11 cellular contexts compared by ENCODE assay signal in the genomic region with DNA sequence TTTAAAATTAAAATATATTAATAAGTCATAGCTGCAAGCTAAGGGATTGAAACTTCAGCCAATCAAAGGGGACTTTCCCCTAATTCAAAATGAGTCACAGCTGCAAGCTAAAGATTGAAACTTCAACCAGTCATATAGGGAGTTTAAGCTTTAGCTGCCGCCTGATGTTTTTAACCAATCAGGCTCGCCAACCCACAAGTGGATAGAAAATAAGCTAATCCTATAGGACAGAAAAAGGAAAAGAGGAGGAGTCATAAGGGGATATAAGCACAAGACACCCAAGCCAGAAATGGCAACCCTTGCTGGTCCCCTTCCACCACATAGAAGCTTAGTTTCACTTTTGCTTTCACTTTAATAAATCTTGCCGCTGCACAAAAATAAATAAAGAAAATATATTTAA.
DNase-seq lines count a peak whose midpoint lies in the region; ATAC-seq and FAIRE-seq lines count a peak whose summit lies in the region.
"Had no signal": no experiment of that assay in that cellular context is flagged by ENCODE, and none has a peak within 500 bp of the region (broad histone marks: within the 10 kb centered on the region; RNA-seq: fewer than 3 reads in every experiment).

No MANE protein-coding gene starts in this region.

- ATAC-seq in GM18868 (IDR thresholded peaks at IDR 0.05; ENCODE audit: unreplicated experiment) (peak; percentile 86), HG03521 (IDR thresholded peaks at IDR 0.05; ENCODE audit: unreplicated experiment) (no peak)

- FAIRE-seq in colon (lab: Jason Lieb, UNC), result peak; percentile 18
- FAIRE-seq in GM19239 (lab: Jason Lieb, UNC), result no peak

- DNase-seq in NCI-H2029 (lab: John Stamatoyannopoulos, UW) (peak; percentile 4), NCI-H2029 treated with DMSO at 0.1 percent for 48 hours (lab: John Stamatoyannopoulos, UW) (no peak), M059J (ENCODE audit: low read depth) (peak; percentile 16), GM19239 (ENCODE audit: insufficient read length, low spot score) (no peak), OCI-M2 (lab: John Stamatoyannopoulos, UW; ENCODE audit: unreplicated experiment) (no peak)
- DNase-seq: activated T-cell treated with anti-CD3 and anti-CD28 coated beads for 4 hours; adrenal gland; CD8-positive, alpha-beta memory T cell had no signal

Comparison
In these comparisons a context has a peak if more than half of its experiments do, and no peak if none do; other contexts are left out.
1. DNase-seq: peak in NCI-H2029 (single experiment) and M059J (single experiment); none in NCI-H2029 treated with DMSO at 0.1 percent for 48 hours (single experiment), GM19239 (single experiment) and OCI-M2 (single experiment).